Comparison of ENCODE assay signal across 16 cellular contexts in genomic region chr1:92826792-92827191, GRCh38.
"Had no signal": no experiment of that assay in that cellular context is flagged by ENCODE, and none has a peak within 500 bp of the region (broad histone marks: within the 10 kb centered on the region; RNA-seq: fewer than 3 reads in every experiment).

No MANE protein-coding gene starts in this region.

- H3K36me3 ChIP-seq: esophagus squamous epithelium, gastroesophageal sphincter, heart right ventricle, tibial artery, vagina had no signal

- H3K27me3 ChIP-seq: esophagus squamous epithelium, gastroesophageal sphincter, heart right ventricle, tibial artery, vagina had no signal

- H3K36me3 Mint-ChIP-seq: activated naive CD8-positive, alpha-beta T cell treated with anti-CD3 and anti-CD28 coated beads, Interleukin-2, amount 10 ng/mL, durations not matched to agents 7 days and 5 days; brain had no signal

- H3K9me3 ChIP-seq: esophagus squamous epithelium, gastroesophageal sphincter, heart right ventricle, tibial artery, vagina had no signal

- ATAC-seq: gastroesophageal sphincter; heart right ventricle; naive thymus-derived CD4-positive, alpha-beta T cell; stimulated activated naive B cell treated with anti-CD40 and anti-IgM and Interleukin-4, amounts not matched to agents 10 μg/mL and 1 μg/mL and 100 μg/mL, for 72 hours had no signal

- H3K27ac ChIP-seq: coronary artery, esophagus squamous epithelium, gastroesophageal sphincter, heart right ventricle, tibial artery, vagina had no signal

- H3K4me1 Mint-ChIP-seq: brain had no signal

- H3K4me3 Mint-ChIP-seq: activated naive CD8-positive, alpha-beta T cell treated with anti-CD3 and anti-CD28 coated beads, Interleukin-2, amount 10 ng/mL, durations not matched to agents 7 days and 5 days; activated T-helper 1 cell treated with anti-CD3 and anti-CD28 coated beads, Interleukin-12 subunit alpha, Interleukin-12 subunit beta, Interleukin-2, Interleukin-4 antibody, amounts not matched to agents 30 ng/mL and 10 ng/mL and 1 ng/mL, durations not matched to agents 14 hours and 24 hours and 36 hours; brain; naive thymus-derived CD4-positive, alpha-beta T cell; stimulated activated naive B cell treated with anti-CD40 and anti-IgM and Interleukin-4, amounts not matched to agents 10 μg/mL and 1 μg/mL and 100 μg/mL, for 72 hours; T-helper 2 cell treated with Interferon-gamma antibody and Interleukin-4, amounts not matched to agents 5 μg/mL and 100 μg/mL, for 36 hours had no signal

- H3K9me3 Mint-ChIP-seq: activated naive CD8-positive, alpha-beta T cell treated with anti-CD3 and anti-CD28 coated beads, Interleukin-2, amount 10 ng/mL, durations not matched to agents 7 days and 5 days; activated T-helper 1 cell treated with anti-CD3 and anti-CD28 coated beads, Interleukin-12 subunit alpha, Interleukin-12 subunit beta, Interleukin-2, Interleukin-4 antibody, amounts not matched to agents 30 ng/mL and 10 ng/mL and 1 ng/mL, durations not matched to agents 14 hours and 24 hours and 36 hours; stimulated activated naive B cell treated with anti-CD40 and anti-IgM and Interleukin-4, amounts not matched to agents 10 μg/mL and 1 μg/mL and 100 μg/mL, for 72 hours; T-helper 2 cell treated with Interferon-gamma antibody and Interleukin-4, amounts not matched to agents 5 μg/mL and 100 μg/mL, for 36 hours had no signal

- H3K4me3 ChIP-seq: coronary artery, esophagus squamous epithelium, gastroesophageal sphincter, heart right ventricle, tibial artery, vagina had no signal

- DNase-seq: activated CD4-positive, alpha-beta T cell treated with anti-CD3 and anti-CD28 coated beads, Interleukin-2, amount 50 U/mL, for 1 hour; activated CD8-positive, alpha-beta memory T cell treated with anti-CD3 and anti-CD28 coated beads for 24 hours; activated naive CD8-positive, alpha-beta T cell treated with anti-CD3 and anti-CD28 coated beads, Interleukin-2, amount 10 ng/mL, durations not matched to agents 7 days and 5 days; central memory CD4-positive, alpha-beta T cell; esophagus squamous epithelium; heart right ventricle; mammary epithelial cell; naive thymus-derived CD4-positive, alpha-beta T cell; stimulated activated naive B cell treated with anti-CD40 and anti-IgM and Interleukin-4, amounts not matched to agents 10 μg/mL and 1 μg/mL and 100 μg/mL, for 72 hours; tibial artery had no signal

- H3K4me1 ChIP-seq: vagina had no signal

- H3K27ac Mint-ChIP-seq: activated naive CD8-positive, alpha-beta T cell treated with anti-CD3 and anti-CD28 coated beads, Interleukin-2, amount 10 ng/mL, durations not matched to agents 7 days and 5 days; activated T-helper 1 cell treated with anti-CD3 and anti-CD28 coated beads, Interleukin-12 subunit alpha, Interleukin-12 subunit beta, Interleukin-2, Interleukin-4 antibody, amounts not matched to agents 30 ng/mL and 10 ng/mL and 1 ng/mL, durations not matched to agents 14 hours and 24 hours and 36 hours; brain; naive thymus-derived CD4-positive, alpha-beta T cell; stimulated activated naive B cell treated with anti-CD40 and anti-IgM and Interleukin-4, amounts not matched to agents 10 μg/mL and 1 μg/mL and 100 μg/mL, for 72 hours; T-helper 2 cell treated with Interferon-gamma antibody and Interleukin-4, amounts not matched to agents 5 μg/mL and 100 μg/mL, for 36 hours had no signal
